ENCODE assay signal across 8 cellular contexts in genomic region chr3:12405432-12406272, GRCh38.
A peak's percentile ranks its signal among the peaks of the same experiment; 100 is the strongest.
DNase-seq lines count a peak whose midpoint lies in the region; ATAC-seq and TF ChIP-seq lines count a peak whose summit lies in the region.

No MANE protein-coding gene starts in this region.

- CTCF ChIA-PET in activated CD4-positive, alpha-beta T cell treated with anti-CD3 and anti-CD28 coated beads for 36 hours (lab: Charles Lee), result no interaction called here

- 39 to 46% (median 42%) methylated on average over 20 of the region's 20 CpGs for WGBS in adrenal gland, 4 donors

- H3K4me1 ChIP-seq in adrenal gland (replicated peaks in 1 of 2) (peaks cover 0 to 5% of the 10 kb centered on the region in 2 donors), skeletal muscle tissue (ENCODE audit: control insufficient read depth in 3 of 3, insufficient read depth in 3 of 3, low read length in 3 of 3) (no peaks in the 10 kb centered on the region)

- H3K36me3 Mint-ChIP-seq in HFFc6 (ENCODE audit: low read depth), result peaks cover 9% of the 10 kb centered on the region; the same call in 1 of the 2 replicates
- H3K36me3 Mint-ChIP-seq in activated CD4-positive, alpha-beta T cell treated with anti-CD3 and anti-CD28 coated beads for 36 hours (ENCODE audit: low read depth), result no peaks in the 10 kb centered on the region

- H3K36me3 ChIP-seq in adrenal gland (replicated peaks in 1 of 2) (no peaks in the 10 kb centered on the region), skeletal muscle tissue (ENCODE audit: control insufficient read depth in 3 of 3, insufficient read depth in 3 of 3, low read length in 3 of 3) (peaks cover 0 to 4% (median 0%) of the 10 kb centered on the region in 3 donors)

- POLR2A ChIA-PET in activated CD4-positive, alpha-beta T cell treated with anti-CD3 and anti-CD28 coated beads for 36 hours (lab: Charles Lee), result no interaction called here

- peak overlapping the region; percentile 75 for H3K4me3 Mint-ChIP-seq in HFFc6
- no peak overlapping the region for H3K4me3 Mint-ChIP-seq in activated CD4-positive, alpha-beta T cell treated with anti-CD3 and anti-CD28 coated beads for 36 hours

- ATAC-seq in HG03354 (IDR thresholded peaks at IDR 0.05; ENCODE audit: poor library complexity, severe bottlenecking, unreplicated experiment), result no peak
- ATAC-seq in activated CD4-positive, alpha-beta T cell treated with anti-CD3 and anti-CD28 coated beads for 36 hours, result no peak

- peaks cover 38% of the 10 kb centered on the region for H3K4me1 Mint-ChIP-seq in HFFc6 (ENCODE audit: low read depth)
- H3K4me1 Mint-ChIP-seq in activated CD4-positive, alpha-beta T cell treated with anti-CD3 and anti-CD28 coated beads for 36 hours, result peaks cover 10% of the 10 kb centered on the region

- DNase-seq in HFFc6 (peak; percentile 96), adrenal gland (peak; percentile 78 to 95 (median 89)), iPS-NIHi7 (ENCODE audit: extremely low spot score) (peak; percentile 32), DMS114 treated with DMSO at 0.1 percent for 48 hours (lab: John Stamatoyannopoulos, UW; ENCODE audit: unreplicated experiment) (no peak), activated T-cell treated with anti-CD3 and anti-CD28 coated beads for 4 hours (no peak)
- DNase-seq in activated CD4-positive, alpha-beta T cell treated with anti-CD3 and anti-CD28 coated beads for 36 hours, result no peak

- peaks cover 9% of the 10 kb centered on the region; the same call in 1 of the 2 replicates for H3K9me3 Mint-ChIP-seq in HFFc6
- H3K9me3 Mint-ChIP-seq in activated CD4-positive, alpha-beta T cell treated with anti-CD3 and anti-CD28 coated beads for 36 hours (ENCODE audit: low read depth), result no peaks in the 10 kb centered on the region

- H3K27ac ChIP-seq in adrenal gland (peak overlapping the region in 1 of 5 donors; percentile 68), skeletal muscle tissue (ENCODE audit: low read depth, low read length) (peak overlapping the region; percentile 54)

- TF ChIP-seq POLR2A in adrenal gland (IDR thresholded peaks at IDR 0.05), result no peak

- H3K9ac ChIP-seq in skeletal muscle tissue (ENCODE audit: low read depth in 1 of 3, low read length in 3 of 3), result no peak overlapping the region

- intact Hi-C loops in adrenal gland (cut with DNase I), result no loop called here
- intact Hi-C loops in activated CD4-positive, alpha-beta T cell treated with anti-CD3 and anti-CD28 coated beads for 36 hours (cut with DNase I, micrococcal nuclease), result no loop called here

- H3K4me3 ChIP-seq in adrenal gland, result no peak overlapping the region
- H3K4me3 ChIP-seq in skeletal muscle tissue (ENCODE audit: low read length in 3 of 3), result peak overlapping the region in 1 of 3 donors; percentile 16

- peak overlapping the region; percentile 83 for H3K27ac Mint-ChIP-seq in HFFc6
- no peak overlapping the region for H3K27ac Mint-ChIP-seq in activated CD4-positive, alpha-beta T cell treated with anti-CD3 and anti-CD28 coated beads for 36 hours

- H3K27me3 Mint-ChIP-seq in HFFc6 (ENCODE audit: insufficient read depth), result peaks cover 2% of the 10 kb centered on the region; the same call in 1 of the 2 replicates
- peaks cover 8% of the 10 kb centered on the region for H3K27me3 Mint-ChIP-seq in activated CD4-positive, alpha-beta T cell treated with anti-CD3 and anti-CD28 coated beads for 36 hours

- TF ChIP-seq CTCF in HFFc6 (IDR thresholded peaks at IDR 0.05) (no peak), adrenal gland (IDR thresholded peaks at IDR 0.05) (no peak)

- no peaks in the 10 kb centered on the region for H3K9me3 ChIP-seq in adrenal gland (replicated peaks in 1 of 3)
- H3K9me3 ChIP-seq in skeletal muscle tissue (ENCODE audit: control insufficient read depth in 3 of 3, low read length in 3 of 3), result no peaks in the 10 kb centered on the region

- no peaks in the 10 kb centered on the region for H3K27me3 ChIP-seq in adrenal gland
- H3K27me3 ChIP-seq in skeletal muscle tissue (ENCODE audit: control insufficient read depth in 3 of 3, insufficient read depth in 3 of 3, low read length in 3 of 3), result no peaks in the 10 kb centered on the region

Comparison
In these comparisons a context has a peak if more than half of its experiments do, and no peak if none do; other contexts are left out.
1. DNase-seq: peak in HFFc6 (single experiment), adrenal gland (7 of 7) and iPS-NIHi7 (single experiment); none in DMS114 treated with DMSO at 0.1 percent for 48 hours (single experiment), activated T-cell treated with anti-CD3 and anti-CD28 coated beads for 4 hours (single experiment) and activated CD4-positive, alpha-beta T cell treated with anti-CD3 and anti-CD28 coated beads for 36 hours (single experiment).